8 cellular contexts compared by ENCODE assay signal in the genomic region with DNA sequence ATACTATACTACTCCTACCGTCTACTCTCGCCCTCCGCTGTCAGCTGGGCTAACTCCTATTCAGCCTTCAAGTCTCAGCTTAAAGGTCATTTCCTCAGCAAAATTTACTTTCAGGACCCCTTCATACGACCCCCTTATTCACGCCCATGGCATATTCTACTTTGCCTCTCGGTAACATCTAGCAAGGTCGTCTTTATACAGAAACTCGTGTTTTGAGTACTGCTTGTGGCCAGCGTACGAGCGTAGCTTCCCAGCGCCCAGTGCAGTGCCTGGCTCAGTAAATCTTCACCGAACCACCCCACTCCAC. TPM values are rescaled to one million over a fixed set of nuclear protein-coding genes. Genes with fewer than 3 reads are reported as not detected.
A peak's percentile ranks its signal among the peaks of the same experiment; 100 is the strongest.
DNase-seq lines count a peak whose midpoint lies in the region; TF ChIP-seq lines count a peak whose summit lies in the region.

No MANE protein-coding gene starts in this region.

- TF ChIP-seq CTCF in cardiac muscle cell (IDR thresholded peaks at IDR 0.05; ENCODE audit: low read depth, low read length) (no peak), WI38 (IDR thresholded peaks at IDR 0.05; ENCODE audit: low read depth, low read length) (no peak)

- peaks cover 5% of the 10 kb centered on the region for H3K27me3 ChIP-seq in cardiac muscle cell
- H3K27me3 ChIP-seq in iPS DF 6.9 (ENCODE audit: control insufficient read depth, insufficient read depth, low read length), result no peaks in the 10 kb centered on the region

- DNase-seq in cardiac muscle cell (ENCODE audit: low read depth in 1 of 2, low spot score in 1 of 2), result no peak
- DNase-seq in cardiac septum (ENCODE audit: low spot score), result no peak
- no peak for DNase-seq in iPS DF 6.9 (ENCODE audit: low read depth, low spot score)
- no peak for DNase-seq in globus pallidus (ENCODE audit: low spot score)
- DNase-seq in HT-29 (ENCODE audit: low spot score), result no peak
- DNase-seq in stimulated activated CD4-positive, alpha-beta T cell treated with anti-CD3 and anti-CD28 coated beads, Interleukin-2, amount 100 ng/mL, for 24 hours, result no peak

- peak overlapping the region; percentile 61 for H3K4me3 ChIP-seq in cardiac muscle cell
- H3K4me3 ChIP-seq in WI38 (ENCODE audit: low read depth, low read length), result peak overlapping the region; percentile 100
- H3K4me3 ChIP-seq in iPS DF 6.9 (ENCODE audit: low read length), result peak overlapping the region; percentile 63; the same call in 1 of the 2 replicates

- H3K4me3 Mint-ChIP-seq in stimulated activated naive CD8-positive, alpha-beta T cell treated with anti-CD3 and anti-CD28 coated beads, Interleukin-15, Interleukin-2, amounts not matched to agents 100 ng/mL and 50 ng/mL, for 24 hours, result peak overlapping the region; percentile 100

- H3K9me3 Mint-ChIP-seq in stimulated activated naive CD8-positive, alpha-beta T cell treated with anti-CD3 and anti-CD28 coated beads, Interleukin-15, Interleukin-2, amounts not matched to agents 100 ng/mL and 50 ng/mL, for 24 hours, result no peaks in the 10 kb centered on the region

- H3K4me1 ChIP-seq in cardiac muscle cell (ENCODE audit: low read depth) (peaks cover 8% of the 10 kb centered on the region), iPS DF 6.9 (ENCODE audit: control insufficient read depth, insufficient read depth, low read length) (no peaks in the 10 kb centered on the region)

- intact Hi-C loops in cardiac septum (cut with DNase I), result no loop called here

- peaks cover 7% of the 10 kb centered on the region for H3K27me3 Mint-ChIP-seq in stimulated activated naive CD8-positive, alpha-beta T cell treated with anti-CD3 and anti-CD28 coated beads, Interleukin-15, Interleukin-2, amounts not matched to agents 100 ng/mL and 50 ng/mL, for 24 hours

- peak overlapping the region; percentile 98 for H3K27ac Mint-ChIP-seq in stimulated activated naive CD8-positive, alpha-beta T cell treated with anti-CD3 and anti-CD28 coated beads, Interleukin-15, Interleukin-2, amounts not matched to agents 100 ng/mL and 50 ng/mL, for 24 hours

- H3K27ac ChIP-seq in cardiac muscle cell (peak overlapping the region; percentile 81), iPS DF 6.9 (ENCODE audit: low read length) (no peak overlapping the region)

- H3K9me3 ChIP-seq in cardiac muscle cell (ENCODE audit: low read depth), result no peaks in the 10 kb centered on the region
- H3K9me3 ChIP-seq in iPS DF 6.9 (ENCODE audit: control insufficient read depth, insufficient read depth, low read length), result peaks cover 1% of the 10 kb centered on the region; the same call in 1 of the 2 replicates

- no CpG with 5 or more reads among the region's 13 CpGs for WGBS in iPS DF 6.9 (ENCODE audit: insufficient coverage, insufficient read length)

- peaks cover 33% of the 10 kb centered on the region for H3K36me3 Mint-ChIP-seq in stimulated activated naive CD8-positive, alpha-beta T cell treated with anti-CD3 and anti-CD28 coated beads, Interleukin-15, Interleukin-2, amounts not matched to agents 100 ng/mL and 50 ng/mL, for 24 hours (ENCODE audit: low read depth)

- peaks cover 24% of the 10 kb centered on the region for H3K36me3 ChIP-seq in cardiac muscle cell
- H3K36me3 ChIP-seq in iPS DF 6.9 (ENCODE audit: control insufficient read depth, insufficient read depth, low read length), result peaks cover 4% of the 10 kb centered on the region; the same call in 1 of the 2 replicates

- H3K4me1 Mint-ChIP-seq in stimulated activated naive CD8-positive, alpha-beta T cell treated with anti-CD3 and anti-CD28 coated beads, Interleukin-15, Interleukin-2, amounts not matched to agents 100 ng/mL and 50 ng/mL, for 24 hours (ENCODE audit: low read depth), result peaks cover 23% of the 10 kb centered on the region

RNA-seq across cellular contexts. Expression of a gene that starts 0.5 kb away (rescaled TPM):
- total RNA-seq in cardiac muscle cell (18.8 and 24.8 TPM in 2 replicates), cardiac septum (18.5 TPM)
- polyA plus RNA-seq in cardiac muscle cell, result 16.4 and 17.4 TPM in 2 replicates
- 8.1 and 9.1 TPM in 2 replicates for total RNA-seq in HT-29 (2014; rRNA removed; shearing (Covaris generic))

RNA-seq across cellular contexts. Expression of a gene that starts 0.6 kb away (rescaled TPM):
- total RNA-seq in cardiac muscle cell (not detected in 2 replicates), cardiac septum (73.4 TPM)
- polyA plus RNA-seq in cardiac muscle cell, result 0.44 TPM in 1 of 2 replicates, not detected in the other
- not detected in 2 replicates for total RNA-seq in HT-29 (2014; rRNA removed; shearing (Covaris generic))

RNA-seq across cellular contexts. Expression of a gene that starts 34.6 kb away (rescaled TPM):
- total RNA-seq in cardiac muscle cell, result 40.6 and 41.4 TPM in 2 replicates
- polyA plus RNA-seq in cardiac muscle cell, result 142 and 145 TPM in 2 replicates
- total RNA-seq in cardiac septum, result 63.4 TPM
- total RNA-seq in HT-29 (2014; rRNA removed; shearing (Covaris generic)), result 49.4 and 50.9 TPM in 2 replicates

Comparison
In these comparisons a context has a peak if more than half of its experiments do, and no peak if none do; other contexts are left out.
1. RNA of a gene that starts 0.6 kb away (total RNA-seq): 73.4 TPM in cardiac septum (single experiment); not detected in cardiac muscle cell and not detected in HT-29; every median in the first group is over 10 times any median in the second.
2. Peak in every context shown above with its lines, with median percentiles within 50 percentile points of each other: H3K4me3 ChIP-seq.